ENCODE assay signal across 2 cellular contexts in the genomic region with DNA sequence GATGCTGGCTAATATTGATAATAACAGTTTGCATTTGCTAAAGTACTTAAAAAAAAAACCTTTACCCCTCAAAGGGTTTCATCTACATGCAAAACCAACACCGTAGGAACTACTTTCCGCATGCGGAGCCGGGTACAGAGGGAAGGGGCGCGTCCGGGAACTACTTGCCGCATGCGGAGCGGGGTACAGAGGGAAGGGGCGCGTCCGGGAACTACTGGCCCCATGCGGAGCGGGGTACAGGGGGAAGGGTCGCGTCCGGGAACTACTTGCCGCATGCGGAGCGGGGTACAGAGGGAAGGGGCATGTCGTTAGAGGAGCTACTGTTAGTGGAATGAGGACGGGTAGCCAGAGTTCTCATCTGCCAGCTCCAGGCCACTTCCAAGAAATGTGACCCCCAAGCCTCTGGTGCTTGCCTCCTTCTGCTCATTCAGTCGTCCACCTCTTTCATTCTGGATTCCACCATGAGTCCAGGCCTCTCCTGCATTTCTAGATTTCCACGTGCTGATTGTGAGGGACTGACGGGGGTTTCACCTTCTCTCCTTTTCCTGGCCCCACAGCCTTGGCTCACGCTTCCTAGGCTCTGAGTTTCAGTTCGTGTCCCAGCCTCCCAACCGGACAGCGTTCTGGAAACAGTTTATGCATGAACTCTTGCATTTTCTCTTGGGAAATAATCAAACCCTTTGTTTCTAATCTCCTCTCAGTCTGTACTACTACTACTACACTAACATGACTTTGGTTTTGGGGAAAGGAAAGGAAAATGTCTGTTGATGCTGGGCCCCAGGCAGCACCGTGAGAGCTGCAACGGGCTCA.
A peak's percentile ranks its signal among the peaks of the same experiment; 100 is the strongest.
TF ChIP-seq lines count a peak whose summit lies in the region.

No MANE protein-coding gene starts in this region.

TF ChIP-seq in WTC11, 78 proteins besides CTCF, POLR2A, EP300 and RAD21:
- TF ChIP-seq, protein P1, sequence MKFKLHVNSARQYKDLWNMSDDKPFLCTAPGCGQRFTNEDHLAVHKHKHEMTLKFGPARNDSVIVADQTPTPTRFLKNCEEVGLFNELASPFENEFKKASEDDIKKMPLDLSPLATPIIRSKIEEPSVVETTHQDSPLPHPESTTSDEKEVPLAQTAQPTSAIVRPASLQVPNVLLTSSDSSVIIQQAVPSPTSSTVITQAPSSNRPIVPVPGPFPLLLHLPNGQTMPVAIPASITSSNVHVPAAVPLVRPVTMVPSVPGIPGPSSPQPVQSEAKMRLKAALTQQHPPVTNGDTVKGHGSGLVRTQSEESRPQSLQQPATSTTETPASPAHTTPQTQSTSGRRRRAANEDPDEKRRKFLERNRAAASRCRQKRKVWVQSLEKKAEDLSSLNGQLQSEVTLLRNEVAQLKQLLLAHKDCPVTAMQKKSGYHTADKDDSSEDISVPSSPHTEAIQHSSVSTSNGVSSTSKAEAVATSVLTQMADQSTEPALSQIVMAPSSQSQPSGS (CRISPR knock-in tag; IDR thresholded peaks at IDR 0.05; ENCODE audit: borderline replicate concordance, low read depth), result no peak
- TF ChIP-seq NR2C2 (CRISPR knock-in tag; IDR thresholded peaks at IDR 0.05) (no peak), TP53 (CRISPR knock-in tag; IDR thresholded peaks at IDR 0.05) (peak; percentile 12; the same call in 1 of the 2 replicates)
- TF ChIP-seq, protein P2, sequence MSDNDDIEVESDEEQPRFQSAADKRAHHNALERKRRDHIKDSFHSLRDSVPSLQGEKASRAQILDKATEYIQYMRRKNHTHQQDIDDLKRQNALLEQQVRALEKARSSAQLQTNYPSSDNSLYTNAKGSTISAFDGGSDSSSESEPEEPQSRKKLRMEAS (CRISPR knock-in tag; IDR thresholded peaks at IDR 0.05), result 0 out of 2 replicates have a peak, but pooled peaks have one; percentile 7
- TF ChIP-seq, protein P3, sequence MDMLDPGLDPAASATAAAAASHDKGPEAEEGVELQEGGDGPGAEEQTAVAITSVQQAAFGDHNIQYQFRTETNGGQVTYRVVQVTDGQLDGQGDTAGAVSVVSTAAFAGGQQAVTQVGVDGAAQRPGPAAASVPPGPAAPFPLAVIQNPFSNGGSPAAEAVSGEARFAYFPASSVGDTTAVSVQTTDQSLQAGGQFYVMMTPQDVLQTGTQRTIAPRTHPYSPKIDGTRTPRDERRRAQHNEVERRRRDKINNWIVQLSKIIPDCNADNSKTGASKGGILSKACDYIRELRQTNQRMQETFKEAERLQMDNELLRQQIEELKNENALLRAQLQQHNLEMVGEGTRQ (CRISPR knock-in tag; IDR thresholded peaks at IDR 0.05), result 0 out of 2 replicates have a peak, but pooled peaks have one; percentile 1
- TF ChIP-seq, protein P4, sequence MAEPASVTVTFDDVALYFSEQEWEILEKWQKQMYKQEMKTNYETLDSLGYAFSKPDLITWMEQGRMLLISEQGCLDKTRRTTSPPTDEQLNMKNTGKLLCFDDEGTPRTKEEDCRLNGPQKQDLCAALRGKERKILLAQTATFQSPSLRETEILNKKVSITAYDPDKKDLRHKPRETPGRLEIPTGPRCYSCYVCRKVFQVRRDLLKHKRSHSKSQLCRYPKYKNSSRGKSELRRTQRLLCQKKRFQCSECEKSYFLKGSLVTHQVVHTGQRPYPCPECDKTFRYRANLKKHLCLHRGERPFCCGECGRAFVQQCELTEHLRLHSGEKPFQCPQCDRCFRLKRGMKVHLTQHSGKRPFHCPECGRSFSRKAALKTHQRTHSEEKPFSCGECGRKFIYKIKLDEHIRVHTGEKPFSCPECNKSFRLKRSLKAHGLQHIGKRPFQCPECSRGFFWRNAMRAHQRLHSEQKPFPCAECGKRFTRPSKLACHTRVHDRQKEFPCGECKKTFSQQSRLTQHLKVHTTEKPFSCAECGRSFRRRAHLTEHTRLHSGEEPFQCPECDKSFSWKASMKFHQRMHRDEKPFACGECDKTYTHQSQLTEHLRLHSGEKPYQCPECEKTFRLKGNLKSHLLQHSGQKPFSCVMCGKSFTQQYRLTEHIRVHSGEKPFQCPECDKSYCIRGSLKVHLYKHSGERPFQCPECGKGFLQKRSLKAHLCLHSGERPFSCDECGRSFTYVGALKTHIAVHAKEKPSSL (CRISPR knock-in tag; conservative IDR thresholded peaks at IDR 0.05), result no peak

TF ChIP-seq in endothelial cell of umbilical vein, 7 proteins besides CTCF, POLR2A, EP300 and RAD21:
- TF ChIP-seq EZH2 (IDR thresholded peaks at IDR 0.05; ENCODE audit: borderline replicate concordance, low read depth, low read length, severe bottlenecking) (no peak), JUN (IDR thresholded peaks at IDR 0.05; ENCODE audit: borderline replicate concordance, insufficient read depth, insufficient read length, low read depth) (no peak), POLR2AphosphoS5 (IDR thresholded peaks at IDR 0.05; ENCODE audit: insufficient read depth, low read depth, low read length) (no peak), FOS (IDR thresholded peaks at IDR 0.05; ENCODE audit: borderline replicate concordance, insufficient read depth, low read length) (no peak), MYC (IDR thresholded peaks at IDR 0.05; ENCODE audit: low read depth, low read length) (no peak), GATA2 (IDR thresholded peaks at IDR 0.05; ENCODE audit: insufficient read depth, insufficient read length, low read depth, low read length) (no peak)
TF ChIP-seq in endothelial cell of umbilical vein: peak in this region for 0.
